In genomic region chr5:124867064-124867707, GRCh38 we compare ENCODE assay signal across 13 cellular contexts.
DNase-seq lines count a peak whose midpoint lies in the region; ATAC-seq and TF ChIP-seq lines count a peak whose summit lies in the region.
"Had no signal": no experiment of that assay in that cellular context is flagged by ENCODE, and none has a peak within 500 bp of the region (broad histone marks: within the 10 kb centered on the region; RNA-seq: fewer than 3 reads in every experiment).

No MANE protein-coding gene starts in this region.

- H3K27me3 ChIP-seq in mesenchymal stem cell (ENCODE audit: control insufficient read depth in 1 of 2, insufficient read depth in 1 of 2, low read length in 2 of 2) (no peaks in the 10 kb centered on the region), heart left ventricle (no peaks in the 10 kb centered on the region)

- no peak overlapping the region for H2BK15ac ChIP-seq in mesenchymal stem cell (ENCODE audit: low read depth, poor library complexity, severe bottlenecking)

- no peak overlapping the region for H3K23ac ChIP-seq in mesenchymal stem cell (ENCODE audit: low read length in 2 of 2)

- H3K27me3 Mint-ChIP-seq in activated naive CD8-positive, alpha-beta T cell treated with anti-CD3 and anti-CD28 coated beads, Interleukin-2, amount 10 ng/mL, durations not matched to agents 7 days and 5 days, result peaks cover 3% of the 10 kb centered on the region
- H3K27me3 Mint-ChIP-seq in activated naive CD8-positive, alpha-beta T cell treated with anti-CD3 and anti-CD28 coated beads for 36 hours, result no peaks in the 10 kb centered on the region
- peaks cover 4% of the 10 kb centered on the region for H3K27me3 Mint-ChIP-seq in brain
- H3K27me3 Mint-ChIP-seq: activated CD4-positive, alpha-beta T cell treated with anti-CD3 and anti-CD28 coated beads, Interleukin-2, amount 10 ng/mL, durations not matched to agents 24 days and 14 days had no signal

- no peak overlapping the region for H2BK12ac ChIP-seq in mesenchymal stem cell (ENCODE audit: low read length in 2 of 2)

- 48% methylated on average over 7 of the region's 7 CpGs for WGBS in mesenchymal stem cell
- 81 to 85% (median 83%) methylated on average over 7 of the region's 7 CpGs for WGBS in heart left ventricle, 4 donors

- no peak overlapping the region for H3K4me2 ChIP-seq in mesenchymal stem cell (ENCODE audit: low read length, poor library complexity, severe bottlenecking)

- H3K18ac ChIP-seq in mesenchymal stem cell (ENCODE audit: low read depth in 1 of 2, low read length in 2 of 2), result no peak overlapping the region

- no peak overlapping the region for H3K9ac ChIP-seq in mesenchymal stem cell (ENCODE audit: low read length)

- no peak for DNase-seq in activated naive CD8-positive, alpha-beta T cell treated with anti-CD3 and anti-CD28 coated beads, Interleukin-2, amount 10 ng/mL, durations not matched to agents 7 days and 5 days
- no peak for DNase-seq in activated naive CD8-positive, alpha-beta T cell treated with anti-CD3 and anti-CD28 coated beads for 36 hours
- DNase-seq in mesenchymal stem cell (peak; percentile 77), heart left ventricle (no peak)
- no peak for DNase-seq in stimulated activated CD4-positive, alpha-beta T cell treated with anti-CD3 and anti-CD28 coated beads, Interleukin-4, amount 100 ng/mL, for 1 hour
- no peak for DNase-seq in stimulated activated CD4-positive, alpha-beta T cell treated with anti-CD3 and anti-CD28 coated beads, Interleukin-2, amount 100 ng/mL, for 24 hours
- no peak for DNase-seq in activated CD8-positive, alpha-beta memory T cell treated with anti-CD3 and anti-CD28 coated beads, Interleukin-2, amount 50 U/mL, for 4 hours
- DNase-seq: activated CD4-positive, alpha-beta T cell treated with anti-CD3 and anti-CD28 coated beads, Interleukin-2, amount 10 ng/mL, durations not matched to agents 24 days and 14 days; GDM1; NCI-H2171 treated with DMSO at 0.1 percent for 48 hours; SHP77 treated with DMSO at 0.1 percent for 48 hours had no signal

- H3K27ac Mint-ChIP-seq in activated naive CD8-positive, alpha-beta T cell treated with anti-CD3 and anti-CD28 coated beads, Interleukin-2, amount 10 ng/mL, durations not matched to agents 7 days and 5 days, result no peak overlapping the region
- no peak overlapping the region for H3K27ac Mint-ChIP-seq in activated naive CD8-positive, alpha-beta T cell treated with anti-CD3 and anti-CD28 coated beads for 36 hours
- peak overlapping the region; percentile 9 to 69 (median 17) for H3K27ac Mint-ChIP-seq in brain
- H3K27ac Mint-ChIP-seq: activated CD4-positive, alpha-beta T cell treated with anti-CD3 and anti-CD28 coated beads, Interleukin-2, amount 10 ng/mL, durations not matched to agents 24 days and 14 days had no signal

- ATAC-seq in activated naive CD8-positive, alpha-beta T cell treated with anti-CD3 and anti-CD28 coated beads, Interleukin-2, amount 10 ng/mL, durations not matched to agents 7 days and 5 days (ENCODE audit: low read depth), result no peak
- no peak for ATAC-seq in heart left ventricle
- ATAC-seq: K562 had no signal

- TF ChIP-seq CTCF in brain (conservative IDR thresholded peaks at IDR 0.05), result no peak
- TF ChIP-seq CTCF in heart left ventricle (IDR thresholded peaks at IDR 0.05), result no peak

- H4K91ac ChIP-seq in mesenchymal stem cell (ENCODE audit: low read length), result no peak overlapping the region

- no peaks in the 10 kb centered on the region for H3K79me1 ChIP-seq in mesenchymal stem cell (replicated peaks; ENCODE audit: low read length, poor library complexity, severe bottlenecking)

- no peak overlapping the region for H3K4ac ChIP-seq in mesenchymal stem cell (ENCODE audit: low read depth in 1 of 2, low read length in 2 of 2)

- POLR2A ChIA-PET in activated naive CD8-positive, alpha-beta T cell treated with anti-CD3 and anti-CD28 coated beads, Interleukin-2, amount 10 ng/mL, durations not matched to agents 7 days and 5 days (lab: Charles Lee), result no interaction called here

- no peaks in the 10 kb centered on the region for H3K9me3 ChIP-seq in mesenchymal stem cell (ENCODE audit: control insufficient read depth, low read length)
- H3K9me3 ChIP-seq in heart left ventricle, result peaks cover 0 to 5% (median 0%) of the 10 kb centered on the region in 12 donors

- peak overlapping the region; percentile 3 for H3K4me3 Mint-ChIP-seq in activated naive CD8-positive, alpha-beta T cell treated with anti-CD3 and anti-CD28 coated beads, Interleukin-2, amount 10 ng/mL, durations not matched to agents 7 days and 5 days
- no peak overlapping the region for H3K4me3 Mint-ChIP-seq in activated naive CD8-positive, alpha-beta T cell treated with anti-CD3 and anti-CD28 coated beads for 36 hours
- H3K4me3 Mint-ChIP-seq in brain, result peak overlapping the region in 3 of 5 experiments; percentile 9 to 40 (median 24)
- H3K4me3 Mint-ChIP-seq: activated CD4-positive, alpha-beta T cell treated with anti-CD3 and anti-CD28 coated beads, Interleukin-2, amount 10 ng/mL, durations not matched to agents 24 days and 14 days had no signal

- H2AK5ac ChIP-seq in mesenchymal stem cell (ENCODE audit: low read length, severe bottlenecking), result no peak overlapping the region

- H3K4me1 ChIP-seq in mesenchymal stem cell (ENCODE audit: control insufficient read depth, insufficient read depth, low read depth, low read length), result no peaks in the 10 kb centered on the region
- peaks cover 0 to 36% (median 11%) of the 10 kb centered on the region in 12 donors for H3K4me1 ChIP-seq in heart left ventricle

- H3K27ac ChIP-seq in mesenchymal stem cell (ENCODE audit: low read length, poor library complexity, severe bottlenecking), result peak overlapping the region; percentile 63
- H3K27ac ChIP-seq in heart left ventricle, result no peak overlapping the region

- H2BK120ac ChIP-seq in mesenchymal stem cell (ENCODE audit: low read depth, low read length), result no peak overlapping the region

- H4K8ac ChIP-seq in mesenchymal stem cell (ENCODE audit: low read length), result no peak overlapping the region

- intact Hi-C loops in heart left ventricle (cut with DNase I), result no loop called here

- TF ChIP-seq POLR2A in heart left ventricle (IDR thresholded peaks at IDR 0.05), result no peak

- H3K4me1 Mint-ChIP-seq in activated naive CD8-positive, alpha-beta T cell treated with anti-CD3 and anti-CD28 coated beads, Interleukin-2, amount 10 ng/mL, durations not matched to agents 7 days and 5 days, result peaks cover 7% of the 10 kb centered on the region
- H3K4me1 Mint-ChIP-seq in activated naive CD8-positive, alpha-beta T cell treated with anti-CD3 and anti-CD28 coated beads for 36 hours, result peaks cover 4% of the 10 kb centered on the region
- peaks cover 66% of the 10 kb centered on the region for H3K4me1 Mint-ChIP-seq in brain

- no peak overlapping the region for H3K14ac ChIP-seq in mesenchymal stem cell (ENCODE audit: low read length in 2 of 2)

- no peak overlapping the region for H3K4me3 ChIP-seq in mesenchymal stem cell (ENCODE audit: insufficient read depth in 1 of 2, low read depth in 1 of 2, low read length in 2 of 2)
- H3K4me3 ChIP-seq in heart left ventricle, result no peak overlapping the region
- H3K4me3 ChIP-seq: K562 had no signal

- H3K36me3 Mint-ChIP-seq in activated naive CD8-positive, alpha-beta T cell treated with anti-CD3 and anti-CD28 coated beads, Interleukin-2, amount 10 ng/mL, durations not matched to agents 7 days and 5 days, result no peaks in the 10 kb centered on the region
- no peaks in the 10 kb centered on the region for H3K36me3 Mint-ChIP-seq in activated naive CD8-positive, alpha-beta T cell treated with anti-CD3 and anti-CD28 coated beads for 36 hours
- no peaks in the 10 kb centered on the region for H3K36me3 Mint-ChIP-seq in brain

- H3K9me3 Mint-ChIP-seq in activated naive CD8-positive, alpha-beta T cell treated with anti-CD3 and anti-CD28 coated beads, Interleukin-2, amount 10 ng/mL, durations not matched to agents 7 days and 5 days, result peaks cover 3% of the 10 kb centered on the region
- H3K9me3 Mint-ChIP-seq in activated naive CD8-positive, alpha-beta T cell treated with anti-CD3 and anti-CD28 coated beads for 36 hours, result peaks cover 2% of the 10 kb centered on the region
- H3K9me3 Mint-ChIP-seq in brain, result peaks cover 0 to 4% (median 0%) of the 10 kb centered on the region in 5 experiments

- no peaks in the 10 kb centered on the region for H3K36me3 ChIP-seq in mesenchymal stem cell (ENCODE audit: control insufficient read depth in 1 of 2, insufficient read depth in 2 of 2, low read depth in 1 of 2, low read length in 2 of 2)
- no peaks in the 10 kb centered on the region for H3K36me3 ChIP-seq in heart left ventricle

- H2BK5ac ChIP-seq in mesenchymal stem cell (ENCODE audit: low read depth, low read length, poor library complexity, severe bottlenecking), result no peak overlapping the region

- no peak overlapping the region for H2AFZ ChIP-seq in mesenchymal stem cell (ENCODE audit: low read depth, low read length)

Comparison
In these comparisons a context has a peak if more than half of its experiments do, and no peak if none do; other contexts are left out.
1. H3K27ac Mint-ChIP-seq: peak in brain (5 of 5); none in activated naive CD8-positive, alpha-beta T cell treated with anti-CD3 and anti-CD28 coated beads, Interleukin-2, amount 10 ng/mL, durations not matched to agents 7 days and 5 days (single experiment) and activated naive CD8-positive, alpha-beta T cell treated with anti-CD3 and anti-CD28 coated beads for 36 hours (single experiment).